In the genomic region with DNA sequence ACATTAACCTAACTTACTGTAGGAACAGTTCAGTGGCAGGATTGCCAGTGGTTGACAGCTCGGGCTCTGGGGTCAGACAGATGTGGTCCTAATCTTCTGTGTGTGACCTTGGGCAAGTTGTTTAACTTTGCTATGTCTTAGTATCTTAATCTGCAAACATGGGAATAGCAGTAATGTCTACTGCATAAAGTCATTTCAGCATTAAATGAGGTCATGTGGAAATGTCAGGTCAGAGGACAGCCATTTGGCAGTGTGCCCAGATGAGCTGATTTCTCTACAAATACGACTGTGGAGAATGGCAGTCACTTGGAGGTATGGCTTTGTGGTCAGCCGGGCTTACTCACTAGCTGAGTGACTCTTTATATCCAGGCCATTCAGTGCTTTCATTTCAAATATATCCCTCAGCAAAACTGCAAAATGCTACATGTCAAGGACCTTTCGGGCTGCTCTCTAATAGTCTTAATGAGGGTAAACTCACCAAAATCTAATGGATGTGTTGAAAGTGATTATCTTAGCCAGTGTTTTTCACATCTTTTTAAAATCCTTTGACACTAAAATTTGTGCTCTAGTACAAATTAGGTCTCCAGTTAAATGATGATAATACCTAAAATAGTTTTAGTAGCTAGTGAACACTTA, we compare ENCODE assay signal across 9 cellular contexts.
DNase-seq lines count a peak whose midpoint lies in the region; ATAC-seq and TF ChIP-seq lines count a peak whose summit lies in the region.
"Had no signal": no experiment of that assay in that cellular context is flagged by ENCODE, and none has a peak within 500 bp of the region (broad histone marks: within the 10 kb centered on the region; RNA-seq: fewer than 3 reads in every experiment).

No MANE protein-coding gene starts in this region.

- intact Hi-C loops in left colon (cut with DNase I, micrococcal nuclease) = loop anchor here in 1 of 2 donors (5.0 kb wide), 2 partner anchors 137 to 192 kb away; no protein-coding TSS in a partner anchor

- no peak overlapping the region for H3K4me3 ChIP-seq in SJCRH30
- no peak overlapping the region for H3K4me3 ChIP-seq in astrocyte of the cerebellum (ENCODE audit: low read depth, low read length)
- H3K4me3 ChIP-seq: skin epidermis had no signal

- H3K27ac Mint-ChIP-seq in stimulated activated memory B cell treated with anti-CD40 and anti-IgM and Interleukin-4, amounts not matched to agents 10 μg/mL and 1 μg/mL and 100 μg/mL, for 72 hours = no peak overlapping the region

- no peaks in the 10 kb centered on the region for H3K9me3 ChIP-seq in SJCRH30 (replicated peaks)

- H3K4me3 Mint-ChIP-seq in stimulated activated memory B cell treated with anti-CD40 and anti-IgM and Interleukin-4, amounts not matched to agents 10 μg/mL and 1 μg/mL and 100 μg/mL, for 72 hours = no peak overlapping the region

- H3K36me3 Mint-ChIP-seq in stimulated activated memory B cell treated with anti-CD40 and anti-IgM and Interleukin-4, amounts not matched to agents 10 μg/mL and 1 μg/mL and 100 μg/mL, for 72 hours = peaks cover 15% of the 10 kb centered on the region

- H3K4me1 Mint-ChIP-seq in stimulated activated memory B cell treated with anti-CD40 and anti-IgM and Interleukin-4, amounts not matched to agents 10 μg/mL and 1 μg/mL and 100 μg/mL, for 72 hours = no peaks in the 10 kb centered on the region

- H3K27me3 Mint-ChIP-seq in stimulated activated memory B cell treated with anti-CD40 and anti-IgM and Interleukin-4, amounts not matched to agents 10 μg/mL and 1 μg/mL and 100 μg/mL, for 72 hours = no peaks in the 10 kb centered on the region

- H3K4me1 ChIP-seq in SJCRH30 = peaks cover 32% of the 10 kb centered on the region

- DNase-seq in COR-L47 (lab: John Stamatoyannopoulos, UW) = peak; percentile 81
- DNase-seq in SJCRH30 = peak; percentile 94 to 95
- peak; percentile 82 for DNase-seq in astrocyte of the cerebellum (ENCODE audit: low read depth)
- peak; percentile 79 to 85 for DNase-seq in left colon
- DNase-seq in NCI-H524 treated with DMSO at 0.1 percent for 48 hours (lab: John Stamatoyannopoulos, UW) = no peak

- TF ChIP-seq CTCF in astrocyte of the cerebellum (IDR thresholded peaks at IDR 0.05; ENCODE audit: low read depth, low read length, missing control alignments) = no peak

- H3K27ac ChIP-seq in SJCRH30 = peak overlapping the region; percentile 27; the same call in 1 of the 2 replicates
- H3K27ac ChIP-seq: skin epidermis had no signal

- in situ Hi-C loops in astrocyte of the cerebellum (cut with HindIII; ENCODE audit: low sequenced_read_pairs) = no loop called here

- no peaks in the 10 kb centered on the region for H3K36me3 ChIP-seq in SJCRH30

- ATAC-seq in GM21360 (IDR thresholded peaks at IDR 0.05; ENCODE audit: unreplicated experiment) = peak; percentile 89
- peak; percentile 88 for ATAC-seq in HG03558 (IDR thresholded peaks at IDR 0.05; ENCODE audit: extremely low read depth, unreplicated experiment)
- peak; percentile 97 for ATAC-seq in left colon
- ATAC-seq in stimulated activated memory B cell treated with anti-CD40 and anti-IgM and Interleukin-4, amounts not matched to agents 10 μg/mL and 1 μg/mL and 100 μg/mL, for 72 hours = peak; percentile 75

- no peaks in the 10 kb centered on the region for H3K9me3 Mint-ChIP-seq in stimulated activated memory B cell treated with anti-CD40 and anti-IgM and Interleukin-4, amounts not matched to agents 10 μg/mL and 1 μg/mL and 100 μg/mL, for 72 hours

- no peaks in the 10 kb centered on the region for H3K27me3 ChIP-seq in SJCRH30
